Comparison of ENCODE assay signal across 10 cellular contexts in the genomic region with DNA sequence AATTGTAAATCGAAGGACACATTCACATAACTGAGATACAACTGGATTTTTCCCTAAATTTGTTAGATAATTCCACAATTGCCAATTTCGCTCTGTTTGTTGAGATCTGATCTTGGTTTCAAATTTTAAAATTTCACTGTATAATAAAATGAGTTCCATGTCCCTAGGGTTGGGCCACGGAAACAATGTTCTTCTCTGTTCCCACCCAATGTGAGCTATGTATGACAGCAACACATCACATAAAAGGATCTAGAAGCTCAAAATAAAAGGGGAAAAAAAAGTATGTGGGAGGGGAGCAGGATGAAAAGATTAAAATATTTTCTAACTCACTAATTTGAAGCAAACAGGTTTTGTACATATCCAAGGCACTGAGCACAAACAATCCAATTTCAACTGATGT.
A peak's percentile ranks its signal among the peaks of the same experiment; 100 is the strongest.
DNase-seq lines count a peak whose midpoint lies in the region; ATAC-seq and TF ChIP-seq lines count a peak whose summit lies in the region.
"Had no signal": no experiment of that assay in that cellular context is flagged by ENCODE, and none has a peak within 500 bp of the region (broad histone marks: within the 10 kb centered on the region; RNA-seq: fewer than 3 reads in every experiment).

No MANE protein-coding gene starts in this region.

- no peak overlapping the region for H3K14ac ChIP-seq in neuronal stem cell (ENCODE audit: low read length)

- peaks cover 31% of the 10 kb centered on the region for H3K79me2 ChIP-seq in PC-3 (ENCODE audit: low read length)

- H3K27me3 ChIP-seq in CD4-positive, CD25-positive, alpha-beta regulatory T cell (ENCODE audit: control insufficient read depth, insufficient read depth, low read length) = no peaks in the 10 kb centered on the region
- no peaks in the 10 kb centered on the region for H3K27me3 ChIP-seq in PC-3 (ENCODE audit: low read length)
- no peaks in the 10 kb centered on the region for H3K27me3 ChIP-seq in neuronal stem cell (ENCODE audit: control insufficient read depth in 3 of 3, insufficient read depth in 3 of 3, low read depth in 1 of 3, low read length in 3 of 3)

- H3K4me2 ChIP-seq in PC-3 (ENCODE audit: low read length) (0 out of 2 replicates have a peak overlapping the region, but pooled peaks have one; percentile 20), neuronal stem cell (ENCODE audit: insufficient read depth, low read length, poor library complexity, severe bottlenecking) (no peak overlapping the region)

- H3K9ac ChIP-seq in PC-3 (ENCODE audit: low read length) (no peak overlapping the region; the same call in 1 of the 2 replicates), neuronal stem cell (ENCODE audit: low read depth, low read length, poor library complexity) (no peak overlapping the region)

- peaks cover 0 to 1% (median 0%) of the 10 kb centered on the region in 7 donors for H3K9me3 Mint-ChIP-seq in CD4-positive, CD25-positive, alpha-beta regulatory T cell
- H3K9me3 Mint-ChIP-seq: activated T-helper 1 cell treated with anti-CD3 and anti-CD28 coated beads, Interleukin-12 subunit alpha, Interleukin-12 subunit beta, Interleukin-2, Interleukin-4 antibody, amounts not matched to agents 30 ng/mL and 10 ng/mL and 1 ng/mL, durations not matched to agents 14 hours and 24 hours and 36 hours had no signal

- no peak for ATAC-seq in CD4-positive, CD25-positive, alpha-beta regulatory T cell (ENCODE audit: low read depth in 2 of 2)
- ATAC-seq in PC-3 (0 out of 2 replicates have a peak, but pooled peaks have one; percentile 31), HG02759 (IDR thresholded peaks at IDR 0.05; ENCODE audit: unreplicated experiment) (no peak), GM21515 (IDR thresholded peaks at IDR 0.05; ENCODE audit: unreplicated experiment) (no peak)

- H3K27ac Mint-ChIP-seq in CD4-positive, CD25-positive, alpha-beta regulatory T cell = peak overlapping the region in 1 of 3 donors; percentile 89
- H3K27ac Mint-ChIP-seq: activated T-helper 1 cell treated with anti-CD3 and anti-CD28 coated beads, Interleukin-12 subunit alpha, Interleukin-12 subunit beta, Interleukin-2, Interleukin-4 antibody, amounts not matched to agents 30 ng/mL and 10 ng/mL and 1 ng/mL, durations not matched to agents 14 hours and 24 hours and 36 hours had no signal

- no peak overlapping the region for H3K23ac ChIP-seq in neuronal stem cell (ENCODE audit: low read depth, low read length, poor library complexity)

- in situ Hi-C loops in KBM-7 (cut with MboI; ENCODE audit: low pct_unique_long_range_greater_than_20kb, low sequenced_read_pairs) = no loop called here

- no peak overlapping the region for H2BK120ac ChIP-seq in neuronal stem cell (ENCODE audit: low read depth, low read length)

- no CpG with 5 or more reads among the region's 3 CpGs for WGBS in neuronal stem cell (ENCODE audit: extremely low coverage in 2 of 2, insufficient read length in 2 of 2, insufficient replicate concordance in 1 of 2), 2 donors

- no peak overlapping the region for H3K4ac ChIP-seq in neuronal stem cell (ENCODE audit: low read length)

- POLR2A ChIA-PET in PC-3 (lab: Charles Lee; ENCODE audit: unreplicated experiment) = interaction anchor here (0.5 kb wide), 1 partner anchor 58 kb away, joined by 3 read pairs; no protein-coding TSS in a partner anchor

- no peak overlapping the region for H2BK12ac ChIP-seq in neuronal stem cell (ENCODE audit: low read length)

- peaks cover 19% of the 10 kb centered on the region for H3K36me3 ChIP-seq in CD4-positive, CD25-positive, alpha-beta regulatory T cell (ENCODE audit: control insufficient read depth, insufficient read depth, low read length)
- H3K36me3 ChIP-seq in PC-3 (ENCODE audit: low read depth, low read length) = no peaks in the 10 kb centered on the region
- no peaks in the 10 kb centered on the region for H3K36me3 ChIP-seq in neuronal stem cell (replicated peaks in 1 of 2; ENCODE audit: control insufficient read depth in 2 of 2, insufficient read depth in 2 of 2, low read length in 2 of 2)

- no TSS peak for BruUV-seq in PC-3 (replicated peaks; lab: Mats Ljungman, UMichigan)

- no peak overlapping the region for H2BK5ac ChIP-seq in neuronal stem cell (ENCODE audit: low read length)

- H4K8ac ChIP-seq in neuronal stem cell (ENCODE audit: low read depth, low read length) = no peak overlapping the region

- peaks cover 6% of the 10 kb centered on the region for H3K36me3 Mint-ChIP-seq in CD4-positive, CD25-positive, alpha-beta regulatory T cell

- H3K4me1 ChIP-seq in CD4-positive, CD25-positive, alpha-beta regulatory T cell (ENCODE audit: control insufficient read depth, insufficient read depth, low read length, poor library complexity, severe bottlenecking) = peaks cover 50% of the 10 kb centered on the region
- H3K4me1 ChIP-seq in PC-3 (ENCODE audit: insufficient read depth, low read length) = peaks cover 15% of the 10 kb centered on the region
- H3K4me1 ChIP-seq in neuronal stem cell (ENCODE audit: control insufficient read depth in 2 of 2, insufficient read depth in 1 of 2, low read depth in 1 of 2, low read length in 2 of 2) = peaks cover 0 to 4% of the 10 kb centered on the region in 2 donors

- intact Hi-C loops in PC-3 (cut with micrococcal nuclease) = loop anchor here (1.0 to 5.0 kb wide), 4 partner anchors 43 to 165 kb away; no protein-coding TSS in a partner anchor

- no peak overlapping the region for H2AK5ac ChIP-seq in neuronal stem cell (ENCODE audit: low read depth, low read length)

- no peak overlapping the region for H3K18ac ChIP-seq in neuronal stem cell (ENCODE audit: low read length)

- no peak overlapping the region for H3K27ac ChIP-seq in CD4-positive, CD25-positive, alpha-beta regulatory T cell (ENCODE audit: insufficient read depth, low read length, poor library complexity, severe bottlenecking)
- H3K27ac ChIP-seq in PC-3 (ENCODE audit: low read length) (no peak overlapping the region), epithelial cell of prostate (peak overlapping the region; percentile 33), neuronal stem cell (replicated peaks; ENCODE audit: low read length) (no peak overlapping the region)

- peaks cover 43 to 78% (median 62%) of the 10 kb centered on the region in 4 donors for H3K4me1 Mint-ChIP-seq in CD4-positive, CD25-positive, alpha-beta regulatory T cell

- H3K9me3 ChIP-seq in CD4-positive, CD25-positive, alpha-beta regulatory T cell (ENCODE audit: control insufficient read depth in 2 of 2, low read length in 2 of 2) = no peaks in the 10 kb centered on the region
- H3K9me3 ChIP-seq in PC-3 (ENCODE audit: low read length) (no peaks in the 10 kb centered on the region), neuronal stem cell (replicated peaks in 1 of 2; ENCODE audit: control insufficient read depth in 2 of 2, insufficient read depth in 1 of 2, low read depth in 1 of 2, low read length in 2 of 2) (no peaks in the 10 kb centered on the region)

- peak overlapping the region in 1 of 4 donors; percentile 17 for H3K4me3 Mint-ChIP-seq in CD4-positive, CD25-positive, alpha-beta regulatory T cell
- H3K4me3 Mint-ChIP-seq: activated T-helper 1 cell treated with anti-CD3 and anti-CD28 coated beads, Interleukin-12 subunit alpha, Interleukin-12 subunit beta, Interleukin-2, Interleukin-4 antibody, amounts not matched to agents 30 ng/mL and 10 ng/mL and 1 ng/mL, durations not matched to agents 14 hours and 24 hours and 36 hours had no signal

- DNase-seq in CD4-positive, CD25-positive, alpha-beta regulatory T cell = no peak
- no peak for DNase-seq in PC-3
- no peak for DNase-seq in epithelial cell of prostate (ENCODE audit: low read depth, low spot score)
- DNase-seq in pons (ENCODE audit: low spot score) = peak; percentile 51
- no peak for DNase-seq in KBM-7
- DNase-seq in neuronal stem cell (ENCODE audit: low spot score) = no peak
- DNase-seq: stimulated activated CD4-positive, alpha-beta T cell treated with anti-CD3 and anti-CD28 coated beads, Interleukin-12 subunit alpha, Interleukin-12 subunit beta, amount 100 ng/mL, for 4 hours had no signal

- no peak overlapping the region for H4K91ac ChIP-seq in neuronal stem cell (ENCODE audit: low read depth, low read length, poor library complexity)

- no peaks in the 10 kb centered on the region for H3K9me2 ChIP-seq in PC-3 (replicated peaks; ENCODE audit: low read length)

- H3K79me1 ChIP-seq in neuronal stem cell (ENCODE audit: low read depth, low read length) = no peaks in the 10 kb centered on the region

- H2BK15ac ChIP-seq in neuronal stem cell (ENCODE audit: low read length) = no peak overlapping the region

- no peak overlapping the region for H2AFZ ChIP-seq in PC-3 (ENCODE audit: low read length)
- no peak overlapping the region for H2AFZ ChIP-seq in neuronal stem cell (ENCODE audit: low read length)

- peak overlapping the region; percentile 33 for H3K4me3 ChIP-seq in CD4-positive, CD25-positive, alpha-beta regulatory T cell (ENCODE audit: low read depth, low read length)
- H3K4me3 ChIP-seq in PC-3 (ENCODE audit: low read length) = no peak overlapping the region
- H3K4me3 ChIP-seq in neuronal stem cell (ENCODE audit: low read length in 2 of 2) = no peak overlapping the region

- no peaks in the 10 kb centered on the region for H3K27me3 Mint-ChIP-seq in CD4-positive, CD25-positive, alpha-beta regulatory T cell

- H4K20me1 ChIP-seq in PC-3 (ENCODE audit: low read length) = no peaks in the 10 kb centered on the region

- no peaks in the 10 kb centered on the region for H3F3A ChIP-seq in PC-3 (ENCODE audit: low read length, unreplicated experiment)

- CTCF ChIA-PET in PC-3 (lab: Charles Lee) = interaction anchor here (0.7 to 1.5 kb wide), 5 partner anchors 57 to 169 kb away, joined by 3 to 10 read pairs (median 6); no protein-coding TSS in a partner anchor

- no peak for TF ChIP-seq CTCF in PC-3 (conservative IDR thresholded peaks at IDR 0.05; ENCODE audit: low read depth, low read length)
